22 cellular contexts compared by ENCODE assay signal in genomic region chr20:4472906-4473305, GRCh38.
"Had no signal": no experiment of that assay in that cellular context is flagged by ENCODE, and none has a peak within 500 bp of the region (broad histone marks: within the 10 kb centered on the region; RNA-seq: fewer than 3 reads in every experiment).

No MANE protein-coding gene starts in this region.

- ATAC-seq: activated T-cell treated with anti-CD3 and anti-CD28 coated beads, Interleukin-2, amount 50 U/mL, for 72 hours; foreskin keratinocyte; left ventricle myocardium superior; natural killer cell; stimulated activated naive B cell treated with anti-CD40 and anti-IgM and Interleukin-4, amounts not matched to agents 10 μg/mL and 1 μg/mL and 100 μg/mL, for 72 hours had no signal

- H3K36me3 ChIP-seq: brain microvascular endothelial cell, thyroid gland had no signal

- DNase-seq: activated B cell treated with CpG ODN at 0.5 μM for 24 hours; activated CD4-positive, alpha-beta T cell treated with anti-CD3 and anti-CD28 coated beads for 48 hours; activated CD8-positive, alpha-beta memory T cell treated with anti-CD3 and anti-CD28 coated beads, Interleukin-2, amount 50 U/mL, for 48 hours; activated naive CD8-positive, alpha-beta T cell treated with anti-CD3 and anti-CD28 coated beads for 36 hours; activated T-cell treated with anti-CD3 and anti-CD28 coated beads, Interleukin-2, amount 50 U/mL, for 72 hours; amygdala; brain microvascular endothelial cell; cerebellar nuclear complex; dermis blood vessel endothelial cell; endodermal cell; glutamatergic neuron; kidney glomerular epithelial cell; left ventricle myocardium superior; natural killer cell; posterior cingulate gyrus; retina; stimulated activated CD4-positive, alpha-beta T cell treated with anti-CD3 and anti-CD28 coated beads, Interleukin-4, amount 100 ng/mL, for 1 hour; stimulated activated naive B cell treated with anti-CD40 and anti-IgM and Interleukin-4, amounts not matched to agents 10 μg/mL and 1 μg/mL and 100 μg/mL, for 72 hours; T-helper 2 cell; thyroid gland had no signal

- H3K9me3 ChIP-seq: thyroid gland had no signal

- FAIRE-seq: urothelium cell line had no signal

- H3K27me3 ChIP-seq: brain microvascular endothelial cell, foreskin keratinocyte, thyroid gland had no signal

- H3K4me3 ChIP-seq: thyroid gland had no signal

- H3K27ac ChIP-seq: brain microvascular endothelial cell, foreskin keratinocyte, thyroid gland had no signal
